2 cellular contexts compared by ENCODE assay signal in the genomic region with DNA sequence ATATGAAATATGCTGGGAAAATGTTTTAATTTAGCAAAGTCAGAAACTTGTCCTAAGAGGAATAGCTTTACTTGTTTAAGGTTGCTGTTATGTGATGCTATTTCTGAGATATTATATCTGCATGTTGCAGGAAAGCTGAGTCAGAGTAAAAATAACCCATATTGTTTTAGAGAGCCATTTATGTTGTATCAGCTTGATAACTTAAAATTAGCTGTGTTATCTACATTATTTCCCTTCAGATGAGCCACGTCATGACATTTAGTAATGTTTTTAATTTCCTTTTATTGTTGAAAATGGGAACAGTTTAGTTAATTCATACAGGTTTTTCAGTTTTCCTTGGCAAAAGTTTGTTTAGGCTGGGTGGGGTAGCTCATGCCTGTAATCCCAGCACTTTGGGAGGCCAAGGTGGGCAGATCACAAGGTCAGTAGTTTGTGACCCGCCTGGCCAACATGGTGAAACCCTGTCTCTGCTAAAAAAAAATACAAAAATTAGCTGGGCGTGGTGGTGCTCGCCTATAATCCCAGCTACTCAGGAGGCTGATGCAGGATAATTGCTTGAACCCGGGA.
TF ChIP-seq lines count a peak whose summit lies in the region.

No MANE protein-coding gene starts in this region.

TF ChIP-seq in liver, 16 proteins besides CTCF, POLR2A, EP300 and RAD21:
- TF ChIP-seq, protein P1, sequence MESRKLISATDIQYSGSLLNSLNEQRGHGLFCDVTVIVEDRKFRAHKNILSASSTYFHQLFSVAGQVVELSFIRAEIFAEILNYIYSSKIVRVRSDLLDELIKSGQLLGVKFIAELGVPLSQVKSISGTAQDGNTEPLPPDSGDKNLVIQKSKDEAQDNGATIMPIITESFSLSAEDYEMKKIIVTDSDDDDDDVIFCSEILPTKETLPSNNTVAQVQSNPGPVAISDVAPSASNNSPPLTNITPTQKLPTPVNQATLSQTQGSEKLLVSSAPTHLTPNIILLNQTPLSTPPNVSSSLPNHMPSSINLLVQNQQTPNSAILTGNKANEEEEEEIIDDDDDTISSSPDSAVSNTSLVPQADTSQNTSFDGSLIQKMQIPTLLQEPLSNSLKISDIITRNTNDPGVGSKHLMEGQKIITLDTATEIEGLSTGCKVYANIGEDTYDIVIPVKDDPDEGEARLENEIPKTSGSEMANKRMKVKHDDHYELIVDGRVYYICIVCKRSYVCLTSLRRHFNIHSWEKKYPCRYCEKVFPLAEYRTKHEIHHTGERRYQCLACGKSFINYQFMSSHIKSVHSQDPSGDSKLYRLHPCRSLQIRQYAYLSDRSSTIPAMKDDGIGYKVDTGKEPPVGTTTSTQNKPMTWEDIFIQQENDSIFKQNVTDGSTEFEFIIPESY (IDR thresholded peaks at IDR 0.05): no peak
- TF ChIP-seq NR2F2 (IDR thresholded peaks at IDR 0.05): peak; percentile 86

TF ChIP-seq in HepG2, 621 proteins besides CTCF, POLR2A, EP300 and RAD21 (continued from another document):
- TF ChIP-seq, protein P2, sequence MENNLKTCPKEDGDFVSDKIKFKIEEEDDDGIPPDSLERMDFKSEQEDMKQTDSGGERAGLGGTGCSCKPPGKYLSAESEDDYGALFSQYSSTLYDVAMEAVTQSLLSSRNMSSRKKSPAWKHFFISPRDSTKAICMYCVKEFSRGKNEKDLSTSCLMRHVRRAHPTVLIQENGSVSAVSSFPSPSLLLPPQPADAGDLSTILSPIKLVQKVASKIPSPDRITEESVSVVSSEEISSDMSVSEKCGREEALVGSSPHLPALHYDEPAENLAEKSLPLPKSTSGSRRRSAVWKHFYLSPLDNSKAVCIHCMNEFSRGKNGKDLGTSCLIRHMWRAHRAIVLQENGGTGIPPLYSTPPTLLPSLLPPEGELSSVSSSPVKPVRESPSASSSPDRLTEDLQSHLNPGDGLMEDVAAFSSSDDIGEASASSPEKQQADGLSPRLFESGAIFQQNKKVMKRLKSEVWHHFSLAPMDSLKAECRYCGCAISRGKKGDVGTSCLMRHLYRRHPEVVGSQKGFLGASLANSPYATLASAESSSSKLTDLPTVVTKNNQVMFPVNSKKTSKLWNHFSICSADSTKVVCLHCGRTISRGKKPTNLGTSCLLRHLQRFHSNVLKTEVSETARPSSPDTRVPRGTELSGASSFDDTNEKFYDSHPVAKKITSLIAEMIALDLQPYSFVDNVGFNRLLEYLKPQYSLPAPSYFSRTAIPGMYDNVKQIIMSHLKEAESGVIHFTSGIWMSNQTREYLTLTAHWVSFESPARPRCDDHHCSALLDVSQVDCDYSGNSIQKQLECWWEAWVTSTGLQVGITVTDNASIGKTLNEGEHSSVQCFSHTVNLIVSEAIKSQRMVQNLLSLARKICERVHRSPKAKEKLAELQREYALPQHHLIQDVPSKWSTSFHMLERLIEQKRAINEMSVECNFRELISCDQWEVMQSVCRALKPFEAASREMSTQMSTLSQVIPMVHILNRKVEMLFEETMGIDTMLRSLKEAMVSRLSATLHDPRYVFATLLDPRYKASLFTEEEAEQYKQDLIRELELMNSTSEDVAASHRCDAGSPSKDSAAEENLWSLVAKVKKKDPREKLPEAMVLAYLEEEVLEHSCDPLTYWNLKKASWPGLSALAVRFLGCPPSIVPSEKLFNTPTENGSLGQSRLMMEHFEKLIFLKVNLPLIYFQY (CRISPR knock-in tag; IDR thresholded peaks at IDR 0.05; ENCODE audit: borderline replicate concordance): no peak
- peak in 1 of 2 experiments; percentile 41; a peak in 2 of 4 replicates for TF ChIP-seq MAFK (conservative IDR thresholded peaks at IDR 0.05 in 1 of 2, IDR thresholded peaks at IDR 0.05 in 1 of 2; ENCODE audit: low read length in 2 of 2)
- no peak for TF ChIP-seq STAT5B (CRISPR knock-in tag; IDR thresholded peaks at IDR 0.05)
